ENCODE assay signal across 7 cellular contexts in genomic region chr4:119348169-119348568, GRCh38. TPM values are rescaled to one million over a fixed set of nuclear protein-coding genes. Genes with fewer than 3 reads are reported as not detected.
"Had no signal": no experiment of that assay in that cellular context is flagged by ENCODE, and none has a peak within 500 bp of the region (broad histone marks: within the 10 kb centered on the region; RNA-seq: fewer than 3 reads in every experiment).

No MANE protein-coding gene starts in this region.

RNA-seq across cellular contexts. Expression of gene FABP2, which starts 26.2 kb away (rescaled TPM):
- total RNA-seq: HT1080, IMR-90, NCI-H460, PC-9, Right ventricle myocardium superior, RPMI7951, SJSA1 had no signal
